Comparison of ENCODE assay signal across 8 cellular contexts in the genomic region with DNA sequence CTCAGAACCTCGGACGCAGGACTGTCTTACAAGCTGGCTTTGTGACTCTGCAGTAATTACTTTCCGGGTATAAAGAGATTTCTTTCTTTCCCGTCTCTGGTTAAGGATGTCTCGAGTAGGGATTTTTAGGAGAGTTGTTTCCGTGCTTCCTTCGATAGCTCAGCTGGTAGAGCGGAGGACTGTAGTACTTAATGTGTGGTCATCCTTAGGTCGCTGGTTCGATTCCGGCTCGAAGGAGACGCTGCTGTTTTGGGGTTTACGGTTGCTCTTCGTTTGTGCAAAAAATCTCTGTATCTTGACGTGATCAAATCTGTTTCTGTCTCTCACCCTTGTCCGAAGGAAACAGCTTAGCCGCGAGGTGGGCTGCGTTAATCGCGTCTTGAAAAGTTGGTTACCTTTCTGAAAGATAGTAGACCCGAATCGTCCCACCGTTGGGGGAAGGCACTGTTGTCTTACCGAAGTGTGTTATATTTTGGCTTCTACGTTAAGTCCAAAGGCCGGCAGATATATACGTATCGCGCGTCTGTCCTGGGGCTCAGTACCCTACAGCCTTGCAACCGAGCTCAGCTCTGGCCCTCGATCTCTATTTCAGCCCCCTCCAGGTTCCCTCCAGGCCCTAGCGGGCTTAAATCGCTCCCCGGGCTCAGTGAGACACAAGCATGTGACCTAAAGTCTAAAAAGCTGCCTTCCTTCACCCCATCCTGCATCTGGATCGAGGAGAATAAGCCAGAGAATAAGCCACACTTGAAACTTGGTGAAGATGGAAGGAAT.
A peak's percentile ranks its signal among the peaks of the same experiment; 100 is the strongest.
DNase-seq lines count a peak whose midpoint lies in the region; ATAC-seq and TF ChIP-seq lines count a peak whose summit lies in the region.

No MANE protein-coding gene starts in this region.

- TF ChIP-seq CTCF in epithelial cell of esophagus (IDR thresholded peaks at IDR 0.05; ENCODE audit: insufficient read depth, low read depth, low read length, missing control alignments), result no peak

- DNase-seq in AG08395 (ENCODE audit: low spot score), result peak; percentile 49
- peak; percentile 65 for DNase-seq in NCI-H82 treated with DMSO at 0.1 percent for 48 hours (lab: John Stamatoyannopoulos, UW; ENCODE audit: unreplicated experiment)
- peak; percentile 53 to 60 for DNase-seq in activated CD8-positive, alpha-beta memory T cell treated with anti-CD3 and anti-CD28 coated beads for 4 hours (ENCODE audit: low read depth in 2 of 2)
- DNase-seq in epithelial cell of esophagus (ENCODE audit: low read depth), result peak; percentile 90
- DNase-seq in middle frontal gyrus (ENCODE audit: extremely low spot score, low spot score), result peak; percentile 71
- peak; percentile 41 to 51 for DNase-seq in stimulated activated CD8-positive, alpha-beta memory T cell treated with anti-CD3 and anti-CD28 coated beads, Interleukin-2, amount 100 ng/mL, for 1 hour (ENCODE audit: low read depth in 2 of 2)

- peak overlapping the region; percentile 71 for H3K4me3 ChIP-seq in epithelial cell of esophagus (ENCODE audit: low read length)

- ATAC-seq in GM18868 (IDR thresholded peaks at IDR 0.05; ENCODE audit: unreplicated experiment), result peak; percentile 30
- peak; percentile 32 for ATAC-seq in HG03175 (IDR thresholded peaks at IDR 0.05; ENCODE audit: unreplicated experiment)

Comparison
In these comparisons a context has a peak if more than half of its experiments do, and no peak if none do; other contexts are left out.
1. Peak in every context shown above with its lines: DNase-seq, ATAC-seq and H3K4me3 ChIP-seq.